ENCODE assay signal across 8 cellular contexts in genomic region chr11:48055292-48056132, GRCh38.
A peak's percentile ranks its signal among the peaks of the same experiment; 100 is the strongest.
DNase-seq lines count a peak whose midpoint lies in the region; ATAC-seq and TF ChIP-seq lines count a peak whose summit lies in the region.

No MANE protein-coding gene starts in this region.

- H3K27me3 ChIP-seq in kidney epithelial cell (ENCODE audit: control insufficient read depth, insufficient read depth, low read length) = no peaks in the 10 kb centered on the region

- no peaks in the 10 kb centered on the region for H3K36me3 ChIP-seq in kidney epithelial cell (ENCODE audit: control insufficient read depth, insufficient read depth, low read length)

- peak; percentile 66 for ATAC-seq in GM18868 (IDR thresholded peaks at IDR 0.05; ENCODE audit: unreplicated experiment)

- H3K4me3 ChIP-seq in kidney epithelial cell (ENCODE audit: low read depth, low read length) = no peak overlapping the region

- no peak for TF ChIP-seq CTCF in kidney epithelial cell (IDR thresholded peaks at IDR 0.05; ENCODE audit: insufficient read depth, low read length, poor library complexity, severe bottlenecking)

- peak; percentile 75 to 80 for DNase-seq in NCI-H526 (lab: John Stamatoyannopoulos, UW)
- DNase-seq in activated T-cell treated with anti-CD3 and anti-CD28 coated beads for 48 hours (ENCODE audit: low read depth) = peak; percentile 48
- peak; percentile 96 for DNase-seq in kidney epithelial cell (ENCODE audit: low read depth)
- peak; percentile 74 for DNase-seq in stimulated activated CD8-positive, alpha-beta memory T cell treated with anti-CD3 and anti-CD28 coated beads, Interleukin-4, amount 100 ng/mL, for 48 hours
- no peak for DNase-seq in SK-N-DZ (ENCODE audit: low spot score)
- DNase-seq in D341Med (ENCODE audit: low spot score) = no peak
- DNase-seq in cerebellar nuclear complex (lab: John Stamatoyannopoulos, UW) = no peak

Comparison
In these comparisons a context has a peak if more than half of its experiments do, and no peak if none do; other contexts are left out.
1. DNase-seq: peak in NCI-H526 (2 of 2), activated T-cell treated with anti-CD3 and anti-CD28 coated beads for 48 hours (single experiment), kidney epithelial cell (single experiment) and stimulated activated CD8-positive, alpha-beta memory T cell treated with anti-CD3 and anti-CD28 coated beads, Interleukin-4, amount 100 ng/mL, for 48 hours (single experiment); none in SK-N-DZ (single experiment), D341Med (single experiment) and cerebellar nuclear complex (0 of 2).